12 cellular contexts compared by ENCODE assay signal in the genomic region with DNA sequence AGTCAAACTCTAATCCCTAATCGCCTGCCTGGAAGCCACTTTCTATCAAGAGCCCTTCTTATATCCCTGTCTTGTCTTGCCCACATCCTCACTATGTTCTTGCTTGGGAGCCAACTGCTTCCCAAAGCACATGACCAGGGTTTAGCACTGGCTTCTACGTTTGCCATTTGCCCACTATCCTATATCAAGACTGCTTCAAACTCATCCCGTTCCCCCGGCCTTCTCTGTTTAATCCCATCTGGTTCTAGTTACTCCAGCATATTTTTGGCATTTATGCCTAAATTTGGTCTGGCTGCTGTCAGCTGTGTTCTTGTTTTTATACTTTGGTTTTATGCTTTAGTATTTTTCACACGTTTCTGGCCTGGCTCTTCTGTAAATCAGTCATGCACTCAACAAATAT. TPM values are rescaled to one million over a fixed set of nuclear protein-coding genes. Genes with fewer than 3 reads are reported as not detected.
DNase-seq lines count a peak whose midpoint lies in the region; ATAC-seq and TF ChIP-seq lines count a peak whose summit lies in the region.
"Had no signal": no experiment of that assay in that cellular context is flagged by ENCODE, and none has a peak within 500 bp of the region (broad histone marks: within the 10 kb centered on the region; RNA-seq: fewer than 3 reads in every experiment).

No MANE protein-coding gene starts in this region.

- intact Hi-C loops in body of pancreas (cut with DNase I): no loop called here

- H3K36me3 Mint-ChIP-seq in activated CD8-positive, alpha-beta T cell treated with anti-CD3 and anti-CD28 coated beads, Interleukin-2, amount 10 ng/mL, durations not matched to agents 7 days and 5 days (ENCODE audit: low read depth): peaks cover 85% of the 10 kb centered on the region
- peaks cover 96% of the 10 kb centered on the region for H3K36me3 Mint-ChIP-seq in stimulated activated effector memory CD8-positive, alpha-beta T cell treated with anti-CD3 and anti-CD28 coated beads, Interleukin-12 subunit alpha, Interleukin-12 subunit beta, amount 100 ng/mL, for 72 hours
- peaks cover 62% of the 10 kb centered on the region for H3K36me3 Mint-ChIP-seq in activated naive CD4-positive, alpha-beta T cell treated with anti-CD3 and anti-CD28 coated beads, Interleukin-2, amount 10 ng/mL, durations not matched to agents 7 days and 5 days

- H3K27ac Mint-ChIP-seq in activated CD8-positive, alpha-beta T cell treated with anti-CD3 and anti-CD28 coated beads, Interleukin-2, amount 10 ng/mL, durations not matched to agents 7 days and 5 days: peak overlapping the region; percentile 7
- peak overlapping the region; percentile 35 for H3K27ac Mint-ChIP-seq in stimulated activated effector memory CD8-positive, alpha-beta T cell treated with anti-CD3 and anti-CD28 coated beads, Interleukin-12 subunit alpha, Interleukin-12 subunit beta, amount 100 ng/mL, for 72 hours
- H3K27ac Mint-ChIP-seq in activated naive CD4-positive, alpha-beta T cell treated with anti-CD3 and anti-CD28 coated beads, Interleukin-2, amount 10 ng/mL, durations not matched to agents 7 days and 5 days: no peak overlapping the region

- peaks cover 45% of the 10 kb centered on the region for H3K36me3 ChIP-seq in cardiac muscle cell
- H3K36me3 ChIP-seq in osteoblast (ENCODE audit: insufficient read depth, low read length): peaks cover 71% of the 10 kb centered on the region
- H3K36me3 ChIP-seq in body of pancreas (replicated peaks in 1 of 2; ENCODE audit: insufficient read depth in 1 of 2, low read depth in 2 of 2): peaks cover 7 to 23% of the 10 kb centered on the region in 2 donors

- H2AFZ ChIP-seq in osteoblast (ENCODE audit: low read length): no peak overlapping the region

- TF ChIP-seq POLR2A in body of pancreas (IDR thresholded peaks at IDR 0.05): no peak

- H3K4me2 ChIP-seq in osteoblast (ENCODE audit: insufficient read depth, low read length): no peak overlapping the region

- no peaks in the 10 kb centered on the region for H3K9me3 ChIP-seq in cardiac muscle cell (ENCODE audit: low read depth)
- H3K9me3 ChIP-seq in osteoblast (ENCODE audit: low read depth, low read length): no peaks in the 10 kb centered on the region
- H3K9me3 ChIP-seq in body of pancreas: no peaks in the 10 kb centered on the region

- POLR2A ChIA-PET in activated CD8-positive, alpha-beta T cell treated with anti-CD3 and anti-CD28 coated beads, Interleukin-2, amount 10 ng/mL, durations not matched to agents 7 days and 5 days (lab: Charles Lee): no interaction called here

- peak overlapping the region; percentile 16 for H3K27ac ChIP-seq in cardiac muscle cell
- H3K27ac ChIP-seq in osteoblast (ENCODE audit: low read depth, low read length): no peak overlapping the region
- H3K27ac ChIP-seq in body of pancreas: no peak overlapping the region
- H3K27ac ChIP-seq: SJCRH30 had no signal

- H4K20me1 ChIP-seq in osteoblast (ENCODE audit: insufficient read depth, low read length): no peaks in the 10 kb centered on the region

- no peak overlapping the region for H3K4me3 Mint-ChIP-seq in activated CD8-positive, alpha-beta T cell treated with anti-CD3 and anti-CD28 coated beads, Interleukin-2, amount 10 ng/mL, durations not matched to agents 7 days and 5 days
- H3K4me3 Mint-ChIP-seq in stimulated activated effector memory CD8-positive, alpha-beta T cell treated with anti-CD3 and anti-CD28 coated beads, Interleukin-12 subunit alpha, Interleukin-12 subunit beta, amount 100 ng/mL, for 72 hours: no peak overlapping the region
- H3K4me3 Mint-ChIP-seq in activated naive CD4-positive, alpha-beta T cell treated with anti-CD3 and anti-CD28 coated beads, Interleukin-2, amount 10 ng/mL, durations not matched to agents 7 days and 5 days: no peak overlapping the region
- H3K4me3 Mint-ChIP-seq: natural killer cell had no signal

- peak; percentile 91 for DNase-seq in EH (ENCODE audit: low read depth)
- no peak for DNase-seq in activated CD8-positive, alpha-beta T cell treated with anti-CD3 and anti-CD28 coated beads, Interleukin-2, amount 10 ng/mL, durations not matched to agents 7 days and 5 days
- peak in 1 of 2 donors; percentile 41 for DNase-seq in cardiac muscle cell (ENCODE audit: low read depth in 1 of 2, low spot score in 1 of 2)
- no peak for DNase-seq in stimulated activated effector memory CD8-positive, alpha-beta T cell treated with anti-CD3 and anti-CD28 coated beads, Interleukin-12 subunit alpha, Interleukin-12 subunit beta, amount 100 ng/mL, for 72 hours (ENCODE audit: low spot score in 2 of 2)
- DNase-seq in osteoblast (ENCODE audit: insufficient read length, low spot score, missing footprints): no peak
- no peak for DNase-seq in activated naive CD4-positive, alpha-beta T cell treated with anti-CD3 and anti-CD28 coated beads, Interleukin-2, amount 10 ng/mL, durations not matched to agents 7 days and 5 days
- DNase-seq in body of pancreas: no peak
- no peak for DNase-seq in pons (ENCODE audit: low spot score)
- DNase-seq: activated gamma-delta T cell treated with Interleukin-2 at 50 U/mL for 16 hours, caudate nucleus, natural killer cell, SJCRH30 had no signal

- no peaks in the 10 kb centered on the region for H3K27me3 Mint-ChIP-seq in activated CD8-positive, alpha-beta T cell treated with anti-CD3 and anti-CD28 coated beads, Interleukin-2, amount 10 ng/mL, durations not matched to agents 7 days and 5 days (ENCODE audit: low read depth)
- no peaks in the 10 kb centered on the region for H3K27me3 Mint-ChIP-seq in activated naive CD4-positive, alpha-beta T cell treated with anti-CD3 and anti-CD28 coated beads, Interleukin-2, amount 10 ng/mL, durations not matched to agents 7 days and 5 days

- peaks cover 10% of the 10 kb centered on the region for H3K4me1 ChIP-seq in cardiac muscle cell (ENCODE audit: low read depth)
- H3K4me1 ChIP-seq in osteoblast (ENCODE audit: insufficient read depth, low read length): peaks cover 28% of the 10 kb centered on the region
- peaks cover 22% of the 10 kb centered on the region for H3K4me1 ChIP-seq in body of pancreas

- no peak for ATAC-seq in activated CD8-positive, alpha-beta T cell treated with anti-CD3 and anti-CD28 coated beads, Interleukin-2, amount 10 ng/mL, durations not matched to agents 7 days and 5 days
- no peak for ATAC-seq in stimulated activated effector memory CD8-positive, alpha-beta T cell treated with anti-CD3 and anti-CD28 coated beads, Interleukin-12 subunit alpha, Interleukin-12 subunit beta, amount 100 ng/mL, for 72 hours
- no peak for ATAC-seq in body of pancreas
- ATAC-seq: natural killer cell had no signal

- WGBS in body of pancreas, 2 donors: 70% methylated on average over 5 of the region's 5 CpGs

- H3K27me3 ChIP-seq in cardiac muscle cell: no peaks in the 10 kb centered on the region
- no peaks in the 10 kb centered on the region for H3K27me3 ChIP-seq in osteoblast (ENCODE audit: insufficient read depth, low read length)
- no peaks in the 10 kb centered on the region for H3K27me3 ChIP-seq in body of pancreas
- H3K27me3 ChIP-seq: SJCRH30 had no signal

- H3K9me3 Mint-ChIP-seq in activated CD8-positive, alpha-beta T cell treated with anti-CD3 and anti-CD28 coated beads, Interleukin-2, amount 10 ng/mL, durations not matched to agents 7 days and 5 days (ENCODE audit: insufficient read depth): no peaks in the 10 kb centered on the region
- no peaks in the 10 kb centered on the region for H3K9me3 Mint-ChIP-seq in stimulated activated effector memory CD8-positive, alpha-beta T cell treated with anti-CD3 and anti-CD28 coated beads, Interleukin-12 subunit alpha, Interleukin-12 subunit beta, amount 100 ng/mL, for 72 hours
- peaks cover 1% of the 10 kb centered on the region for H3K9me3 Mint-ChIP-seq in activated naive CD4-positive, alpha-beta T cell treated with anti-CD3 and anti-CD28 coated beads, Interleukin-2, amount 10 ng/mL, durations not matched to agents 7 days and 5 days
- H3K9me3 Mint-ChIP-seq: natural killer cell had no signal

- peaks cover 31% of the 10 kb centered on the region for H3K4me1 Mint-ChIP-seq in activated CD8-positive, alpha-beta T cell treated with anti-CD3 and anti-CD28 coated beads, Interleukin-2, amount 10 ng/mL, durations not matched to agents 7 days and 5 days (ENCODE audit: low read depth)
- peaks cover 25% of the 10 kb centered on the region for H3K4me1 Mint-ChIP-seq in stimulated activated effector memory CD8-positive, alpha-beta T cell treated with anti-CD3 and anti-CD28 coated beads, Interleukin-12 subunit alpha, Interleukin-12 subunit beta, amount 100 ng/mL, for 72 hours
- H3K4me1 Mint-ChIP-seq in activated naive CD4-positive, alpha-beta T cell treated with anti-CD3 and anti-CD28 coated beads, Interleukin-2, amount 10 ng/mL, durations not matched to agents 7 days and 5 days: peaks cover 22% of the 10 kb centered on the region

- CTCF ChIA-PET in activated CD8-positive, alpha-beta T cell treated with anti-CD3 and anti-CD28 coated beads, Interleukin-2, amount 10 ng/mL, durations not matched to agents 7 days and 5 days (lab: Charles Lee): interaction anchor here (8.8 kb wide), 1 partner anchor 14 kb away, joined by 57 read pairs; no protein-coding TSS in a partner anchor
- CTCF ChIA-PET in activated naive CD4-positive, alpha-beta T cell treated with anti-CD3 and anti-CD28 coated beads, Interleukin-2, amount 10 ng/mL, durations not matched to agents 7 days and 5 days (lab: Charles Lee): interaction anchor here (0.6 to 1.2 kb wide), 2 partner anchors 10 to 25 kb away, joined by 3 read pairs; no protein-coding TSS in a partner anchor

- no peaks in the 10 kb centered on the region for H3K79me2 ChIP-seq in osteoblast (ENCODE audit: insufficient read depth, low read length)

- H3K4me3 ChIP-seq in cardiac muscle cell (no peak overlapping the region), osteoblast (ENCODE audit: insufficient read depth, low read length) (no peak overlapping the region), body of pancreas (no peak overlapping the region)
- H3K4me3 ChIP-seq: SJCRH30 had no signal

- no peak for TF ChIP-seq CTCF in cardiac muscle cell (IDR thresholded peaks at IDR 0.05; ENCODE audit: low read depth, low read length)
- no peak for TF ChIP-seq CTCF in osteoblast (IDR thresholded peaks at IDR 0.05; ENCODE audit: extremely low read depth, low read depth, low read length)
- TF ChIP-seq CTCF in body of pancreas (IDR thresholded peaks at IDR 0.05): no peak

RNA-seq across cellular contexts. Expression of a gene that starts 40.2 kb away (rescaled TPM):
- total RNA-seq in activated CD8-positive, alpha-beta T cell treated with anti-CD3 and anti-CD28 coated beads, Interleukin-2, amount 10 ng/mL, durations not matched to agents 7 days and 5 days: 10 to 100 TPM; 40.8 to 41.5 TPM
- total RNA-seq in cardiac muscle cell: 12.5 and 19.4 TPM in 2 replicates
- polyA plus RNA-seq in cardiac muscle cell: 6.8 and 8.2 TPM in 2 replicates
- total RNA-seq in osteoblast: 15.6 and 17.4 TPM in 2 replicates
- 10 to 100 TPM; 18.7 to 36.6 TPM for total RNA-seq in body of pancreas

RNA-seq across cellular contexts. Expression of a gene that starts 40.5 kb away (rescaled TPM):
- total RNA-seq in activated CD8-positive, alpha-beta T cell treated with anti-CD3 and anti-CD28 coated beads, Interleukin-2, amount 10 ng/mL, durations not matched to agents 7 days and 5 days: 100 to 1,000 TPM; 136 to 139 TPM
- total RNA-seq in cardiac muscle cell: 107 and 180 TPM in 2 replicates
- 112 and 174 TPM in 2 replicates for polyA plus RNA-seq in cardiac muscle cell
- 55.0 and 61.6 TPM in 2 replicates for total RNA-seq in osteoblast
- 10 to 100 TPM; 34.3 to 85.6 TPM for total RNA-seq in body of pancreas
